In genomic region chr11:119470316-119471266, GRCh38 we compare ENCODE assay signal across 14 cellular contexts. TPM values are rescaled to one million over a fixed set of nuclear protein-coding genes. Genes with fewer than 3 reads are reported as not detected.
DNase-seq lines count a peak whose midpoint lies in the region; ATAC-seq and TF ChIP-seq lines count a peak whose summit lies in the region.
"Had no signal": no experiment of that assay in that cellular context is flagged by ENCODE, and none has a peak within 500 bp of the region (broad histone marks: within the 10 kb centered on the region; RNA-seq: fewer than 3 reads in every experiment).

No MANE protein-coding gene starts in this region.

- no peaks in the 10 kb centered on the region for H4K20me1 ChIP-seq in PC-3 (ENCODE audit: low read length)

- ATAC-seq in PC-3 (peak; percentile 93), HG03457 (IDR thresholded peaks at IDR 0.05; ENCODE audit: unreplicated experiment) (no peak), left lobe of liver (no peak), aorta (ENCODE audit: low FRiP score) (no peak)
- ATAC-seq in stimulated activated memory B cell treated with anti-CD40 and anti-IgM and Interleukin-4, amounts not matched to agents 10 μg/mL and 1 μg/mL and 100 μg/mL, for 72 hours, result no peak
- ATAC-seq: naive thymus-derived CD4-positive, alpha-beta T cell had no signal

- 0 out of 2 replicates have a peak, but pooled peaks cover 4% of the 10 kb centered on the region for H3K9me3 ChIP-seq in PC-3 (ENCODE audit: low read length)
- no peaks in the 10 kb centered on the region for H3K9me3 ChIP-seq in neuronal stem cell (replicated peaks in 1 of 2; ENCODE audit: control insufficient read depth in 2 of 2, insufficient read depth in 1 of 2, low read depth in 1 of 2, low read length in 2 of 2)
- peaks cover 4% of the 10 kb centered on the region for H3K9me3 ChIP-seq in aorta (ENCODE audit: control insufficient read depth, low read length)
- H3K9me3 ChIP-seq: HAP-1 had no signal

- no peaks in the 10 kb centered on the region for H3F3A ChIP-seq in PC-3 (ENCODE audit: low read length, unreplicated experiment)

- H4K8ac ChIP-seq in neuronal stem cell (ENCODE audit: low read depth, low read length), result no peak overlapping the region

- H2BK12ac ChIP-seq in neuronal stem cell (ENCODE audit: low read length), result peak overlapping the region; percentile 75

- H3K79me2 ChIP-seq in PC-3 (ENCODE audit: low read length), result no peaks in the 10 kb centered on the region

- peaks cover 26% of the 10 kb centered on the region for H3K4me1 ChIP-seq in PC-3 (ENCODE audit: insufficient read depth, low read length)
- H3K4me1 ChIP-seq in neuronal stem cell (ENCODE audit: control insufficient read depth in 2 of 2, insufficient read depth in 1 of 2, low read depth in 1 of 2, low read length in 2 of 2), result peaks cover 3% of the 10 kb centered on the region in 2 donors
- no peaks in the 10 kb centered on the region for H3K4me1 ChIP-seq in aorta (ENCODE audit: control insufficient read depth in 1 of 2, insufficient read depth in 2 of 2, low read length in 2 of 2)
- H3K4me1 ChIP-seq: HAP-1 had no signal

- CTCF ChIA-PET in PC-3 (lab: Charles Lee), result interaction anchor here (0.5 to 0.8 kb wide), 3 partner anchors 50 to 146 kb away, joined by 3 read pairs; no protein-coding TSS in a partner anchor

- H3K27me3 ChIP-seq in PC-3 (ENCODE audit: low read length) (no peaks in the 10 kb centered on the region), neuronal stem cell (ENCODE audit: control insufficient read depth in 3 of 3, insufficient read depth in 3 of 3, low read depth in 1 of 3, low read length in 3 of 3) (peaks cover 0 to 21% (median 0%) of the 10 kb centered on the region in 3 experiments), aorta (ENCODE audit: control insufficient read depth in 1 of 2, insufficient read depth in 2 of 2, low read length in 1 of 2) (no peaks in the 10 kb centered on the region)

- H3K18ac ChIP-seq in neuronal stem cell (ENCODE audit: low read length), result peak overlapping the region; percentile 52

- H3K9ac ChIP-seq in PC-3 (ENCODE audit: low read length) (0 out of 2 replicates have a peak overlapping the region, but pooled peaks have one; percentile 5), neuronal stem cell (ENCODE audit: low read depth, low read length, poor library complexity) (peak overlapping the region; percentile 27)

- peaks cover 95% of the 10 kb centered on the region for H3K27me3 Mint-ChIP-seq in stimulated activated memory B cell treated with anti-CD40 and anti-IgM and Interleukin-4, amounts not matched to agents 10 μg/mL and 1 μg/mL and 100 μg/mL, for 72 hours

- intact Hi-C loops in PC-3 (cut with micrococcal nuclease) (no loop called here), aorta (cut with DNase I) (loop anchor here (5.0 to 10.0 kb wide), 2 partner anchors 86 to 88 kb away; partner anchors contain the start of gene USP2 (in 2 of the 2))

- POLR2A ChIA-PET in PC-3 (lab: Charles Lee; ENCODE audit: unreplicated experiment), result no interaction called here

- TF ChIP-seq CTCF in AG09309 (IDR thresholded peaks at IDR 0.05; ENCODE audit: control insufficient read depth, insufficient read depth, low read depth, low read length, missing control alignments) (no peak), PC-3 (conservative IDR thresholded peaks at IDR 0.05; ENCODE audit: low read depth, low read length) (no peak), epithelial cell of esophagus (IDR thresholded peaks at IDR 0.05; ENCODE audit: insufficient read depth, low read depth, low read length, missing control alignments) (no peak)

- H3K4me1 Mint-ChIP-seq in stimulated activated memory B cell treated with anti-CD40 and anti-IgM and Interleukin-4, amounts not matched to agents 10 μg/mL and 1 μg/mL and 100 μg/mL, for 72 hours, result no peaks in the 10 kb centered on the region
- H3K4me1 Mint-ChIP-seq: CD8-positive, alpha-beta memory T cell; naive thymus-derived CD4-positive, alpha-beta T cell had no signal

- H3K23ac ChIP-seq in neuronal stem cell (ENCODE audit: low read depth, low read length, poor library complexity), result no peak overlapping the region

- H3K27ac ChIP-seq in PC-3 (ENCODE audit: low read length), result peak overlapping the region; percentile 51
- no peak overlapping the region for H3K27ac ChIP-seq in neuronal stem cell (replicated peaks; ENCODE audit: low read length)
- H3K27ac ChIP-seq in aorta (ENCODE audit: low read depth in 1 of 2, low read length in 2 of 2), result no peak overlapping the region

- H3K36me3 Mint-ChIP-seq in stimulated activated memory B cell treated with anti-CD40 and anti-IgM and Interleukin-4, amounts not matched to agents 10 μg/mL and 1 μg/mL and 100 μg/mL, for 72 hours, result peaks cover 12% of the 10 kb centered on the region

- no peak overlapping the region for H3K27ac Mint-ChIP-seq in stimulated activated memory B cell treated with anti-CD40 and anti-IgM and Interleukin-4, amounts not matched to agents 10 μg/mL and 1 μg/mL and 100 μg/mL, for 72 hours
- H3K27ac Mint-ChIP-seq: naive thymus-derived CD4-positive, alpha-beta T cell had no signal

- H3K4ac ChIP-seq in neuronal stem cell (ENCODE audit: low read length), result no peak overlapping the region

- no peak overlapping the region for H4K91ac ChIP-seq in neuronal stem cell (ENCODE audit: low read depth, low read length, poor library complexity)

- no CpG with 5 or more reads among the region's 15 CpGs for WGBS in neuronal stem cell (ENCODE audit: extremely low coverage in 2 of 2, insufficient read length in 2 of 2, insufficient replicate concordance in 1 of 2), 2 donors
- WGBS in aorta, 2 donors, result 76 to 78% methylated on average over 15 of the region's 15 CpGs

- peak overlapping the region; percentile 34 for H2BK5ac ChIP-seq in neuronal stem cell (ENCODE audit: low read length)

- no peak overlapping the region for H3K4me3 ChIP-seq in AG09309 (ENCODE audit: control insufficient read depth, low read depth, low read length)
- H3K4me3 ChIP-seq in PC-3 (ENCODE audit: low read length), result no peak overlapping the region
- H3K4me3 ChIP-seq in epithelial cell of esophagus (ENCODE audit: low read length), result no peak overlapping the region
- no peak overlapping the region for H3K4me3 ChIP-seq in neuronal stem cell (ENCODE audit: low read length in 2 of 2)
- no peak overlapping the region for H3K4me3 ChIP-seq in aorta (ENCODE audit: low read length in 2 of 2)
- H3K4me3 ChIP-seq: HAP-1 had no signal

- DNase-seq in AG09309 (ENCODE audit: low read depth) (peak; percentile 83), PC-3 (peak; percentile 93), epithelial cell of esophagus (ENCODE audit: low read depth) (peak; percentile 89), neuronal stem cell (ENCODE audit: low spot score) (no peak), left lobe of liver (ENCODE audit: low spot score) (no peak), aorta (no peak)
- DNase-seq: anterior cingulate cortex; CD8-positive, alpha-beta memory T cell; naive thymus-derived CD4-positive, alpha-beta T cell; NCI-H1694 treated with DMSO at 0.1 percent for 48 hours; RPMI8226 had no signal

- no TSS peak for BruUV-seq in PC-3 (replicated peaks; lab: Mats Ljungman, UMichigan)

- H3K36me3 ChIP-seq in PC-3 (ENCODE audit: low read depth, low read length), result no peaks in the 10 kb centered on the region
- H3K36me3 ChIP-seq in neuronal stem cell (replicated peaks in 1 of 2; ENCODE audit: control insufficient read depth in 2 of 2, insufficient read depth in 2 of 2, low read length in 2 of 2), result no peaks in the 10 kb centered on the region
- H3K36me3 ChIP-seq in aorta (ENCODE audit: control insufficient read depth in 1 of 2, insufficient read depth in 2 of 2, low read length in 1 of 2), result no peaks in the 10 kb centered on the region
- H3K36me3 ChIP-seq: HAP-1 had no signal

- H2AFZ ChIP-seq in PC-3 (ENCODE audit: low read length) (peak overlapping the region; percentile 34), neuronal stem cell (ENCODE audit: low read length) (no peak overlapping the region)

- H2BK120ac ChIP-seq in neuronal stem cell (ENCODE audit: low read depth, low read length), result no peak overlapping the region

- no peaks in the 10 kb centered on the region for H3K9me2 ChIP-seq in PC-3 (replicated peaks; ENCODE audit: low read length)

- H2BK15ac ChIP-seq in neuronal stem cell (ENCODE audit: low read length), result no peak overlapping the region

- H2AK5ac ChIP-seq in neuronal stem cell (ENCODE audit: low read depth, low read length), result peak overlapping the region; percentile 50

- H3K4me2 ChIP-seq in PC-3 (ENCODE audit: low read length) (peak overlapping the region; percentile 55), neuronal stem cell (ENCODE audit: insufficient read depth, low read length, poor library complexity, severe bottlenecking) (no peak overlapping the region)

- no peak overlapping the region for H3K14ac ChIP-seq in neuronal stem cell (ENCODE audit: low read length)

- H3K79me1 ChIP-seq in neuronal stem cell (ENCODE audit: low read depth, low read length), result no peaks in the 10 kb centered on the region

- no peak overlapping the region for H3K4me3 Mint-ChIP-seq in stimulated activated memory B cell treated with anti-CD40 and anti-IgM and Interleukin-4, amounts not matched to agents 10 μg/mL and 1 μg/mL and 100 μg/mL, for 72 hours
- H3K4me3 Mint-ChIP-seq: CD8-positive, alpha-beta memory T cell; naive thymus-derived CD4-positive, alpha-beta T cell had no signal

- H3K9me3 Mint-ChIP-seq in stimulated activated memory B cell treated with anti-CD40 and anti-IgM and Interleukin-4, amounts not matched to agents 10 μg/mL and 1 μg/mL and 100 μg/mL, for 72 hours, result peaks cover 14% of the 10 kb centered on the region

RNA-seq across cellular contexts. Expression of gene THY1, which starts 47.6 kb away (rescaled TPM):
- total RNA-seq in PC-3 (2014; rRNA removed) (not detected in 2 replicates), left lobe of liver (0.96 TPM), aorta (10 to 100 TPM; 19.3 to 80.9 TPM)
- 85.1 TPM for polyA plus RNA-seq in neuronal stem cell (2013, experiment 1 of 2)
- polyA plus RNA-seq in neuronal stem cell (2013, experiment 2 of 2), result 84.3 TPM
- polyA plus RNA-seq in aorta, result 10 to 100 TPM; 10.2 to 12.5 TPM
- polyA plus RNA-seq: CD8-positive, alpha-beta memory T cell; naive thymus-derived CD4-positive, alpha-beta T cell had no signal

Comparison
In these comparisons a context has a peak if more than half of its experiments do, and no peak if none do; other contexts are left out.
1. DNase-seq: peak in AG09309 (single experiment), PC-3 (single experiment) and epithelial cell of esophagus (single experiment); none in neuronal stem cell (single experiment), left lobe of liver (single experiment) and aorta (0 of 2).
2. RNA of gene THY1, which starts 47.6 kb away (total RNA-seq): 19.3 to 80.9 TPM in aorta; 0.96 TPM in left lobe of liver (single experiment) and not detected in PC-3; every median in the first group is over 10 times any median in the second.